15 cellular contexts compared by ENCODE assay signal in genomic region chr11:60931897-60932296, GRCh38. TPM values are rescaled to one million over a fixed set of nuclear protein-coding genes. Genes with fewer than 3 reads are reported as not detected.
DNase-seq lines count a peak whose midpoint lies in the region; ATAC-seq and TF ChIP-seq lines count a peak whose summit lies in the region.
"Had no signal": no experiment of that assay in that cellular context is flagged by ENCODE, and none has a peak within 500 bp of the region (broad histone marks: within the 10 kb centered on the region; RNA-seq: fewer than 3 reads in every experiment).

No MANE protein-coding gene starts in this region.

- no peak overlapping the region for H3K27ac ChIP-seq in BLaER1 treated with 17β-estradiol and CSF1 and Interleukin-3, amounts not matched to agents 10 nM and 100 nM
- H3K27ac ChIP-seq in Karpas-422 (ENCODE audit: low read length) (peak overlapping the region; percentile 97), psoas muscle (no peak overlapping the region)
- H3K27ac ChIP-seq: C4-2B had no signal

- no peaks in the 10 kb centered on the region for H3K4me1 Mint-ChIP-seq in effector memory CD8-positive, alpha-beta T cell (ENCODE audit: low read depth in 2 of 2)
- H3K4me1 Mint-ChIP-seq in activated naive CD4-positive, alpha-beta T cell treated with anti-CD3 and anti-CD28 coated beads for 36 hours (ENCODE audit: low read depth), result no peaks in the 10 kb centered on the region

- 90 to 91% (median 90%) methylated on average over 7 to 8 of the region's 8 CpGs for WGBS in psoas muscle, 3 donors

- H3K9me3 Mint-ChIP-seq in effector memory CD8-positive, alpha-beta T cell, result no peaks in the 10 kb centered on the region
- no peaks in the 10 kb centered on the region for H3K9me3 Mint-ChIP-seq in activated naive CD4-positive, alpha-beta T cell treated with anti-CD3 and anti-CD28 coated beads for 36 hours

- H2AFZ ChIP-seq in Karpas-422 (ENCODE audit: low read length), result peak overlapping the region; percentile 88; the same call in 1 of the 2 replicates

- H3K4me3 Mint-ChIP-seq in effector memory CD8-positive, alpha-beta T cell, result no peak overlapping the region
- H3K4me3 Mint-ChIP-seq in activated naive CD4-positive, alpha-beta T cell treated with anti-CD3 and anti-CD28 coated beads for 36 hours, result no peak overlapping the region

- intact Hi-C loops in psoas muscle (cut with DNase I), result no loop called here
- intact Hi-C loops in activated naive CD4-positive, alpha-beta T cell treated with anti-CD3 and anti-CD28 coated beads for 36 hours (cut with micrococcal nuclease), result no loop called here

- peaks cover 0 to 47% (median 13%) of the 10 kb centered on the region in 11 experiments; a peak in 10 of 22 replicates for H4K20me1 ChIP-seq in BLaER1 treated with 17β-estradiol and CSF1 and Interleukin-3, amounts not matched to agents 10 nM and 100 nM
- no peaks in the 10 kb centered on the region for H4K20me1 ChIP-seq in Karpas-422 (ENCODE audit: insufficient read depth, low read depth, low read length)

- peak; percentile 80 for DNase-seq in Karpas-422
- DNase-seq in effector memory CD8-positive, alpha-beta T cell, result no peak
- DNase-seq in psoas muscle, result peak; percentile 16 to 49
- DNase-seq in NK-92 treated with Interleukin-12 subunit alpha and Interleukin-12 subunit beta, amount 100 ng/mL, for 24 hours (lab: John Stamatoyannopoulos, UW), result no peak
- DNase-seq in kidney glomerular epithelial cell (lab: John Stamatoyannopoulos, UW), result no peak
- no peak for DNase-seq in activated CD8-positive, alpha-beta memory T cell treated with anti-CD3 and anti-CD28 coated beads for 24 hours
- DNase-seq in activated naive CD4-positive, alpha-beta T cell treated with anti-CD3 and anti-CD28 coated beads for 36 hours, result no peak
- DNase-seq: KG1, NCI-H1436, NCI-H2029, NCI-H524, SHP77 treated with DMSO at 0.1 percent for 48 hours had no signal

- H3K36me3 Mint-ChIP-seq in effector memory CD8-positive, alpha-beta T cell (ENCODE audit: insufficient read depth), result peaks cover 6% of the 10 kb centered on the region
- H3K36me3 Mint-ChIP-seq in activated naive CD4-positive, alpha-beta T cell treated with anti-CD3 and anti-CD28 coated beads for 36 hours (ENCODE audit: low read depth), result no peaks in the 10 kb centered on the region

- H3K36me3 ChIP-seq in BLaER1 treated with 17β-estradiol and CSF1 and Interleukin-3, amounts not matched to agents 10 nM and 100 nM, result peaks cover 0 to 19% (median 9%) of the 10 kb centered on the region in 11 experiments; a peak in 13 of 22 replicates
- no peaks in the 10 kb centered on the region for H3K36me3 ChIP-seq in Karpas-422 (ENCODE audit: insufficient read depth, low read length)
- H3K36me3 ChIP-seq in psoas muscle (ENCODE audit: insufficient read depth in 1 of 2, low read depth in 1 of 2), result no peaks in the 10 kb centered on the region

- H3K4me1 ChIP-seq in BLaER1 treated with 17β-estradiol and CSF1 and Interleukin-3, amounts not matched to agents 10 nM and 100 nM, result peaks cover 15 to 36% (median 27%) of the 10 kb centered on the region in 10 experiments; a peak in 19 of 20 replicates
- H3K4me1 ChIP-seq in Karpas-422 (ENCODE audit: low read length) (peaks cover 28% of the 10 kb centered on the region), psoas muscle (no peaks in the 10 kb centered on the region)

- H3K4me3 ChIP-seq in BLaER1 treated with 17β-estradiol and CSF1 and Interleukin-3, amounts not matched to agents 10 nM and 100 nM, result no peak overlapping the region
- H3K4me3 ChIP-seq in Karpas-422 (ENCODE audit: low read length), result peak overlapping the region; percentile 56
- no peak overlapping the region for H3K4me3 ChIP-seq in psoas muscle

- H3K9ac ChIP-seq in BLaER1 treated with 17β-estradiol and CSF1 and Interleukin-3, amounts not matched to agents 10 nM and 100 nM, result peak overlapping the region in 2 of 11 experiments; percentile 8 to 29; a peak in 1 of 22 replicates
- H3K9ac ChIP-seq in Karpas-422 (ENCODE audit: low read length), result peak overlapping the region; percentile 69

- no peaks in the 10 kb centered on the region for H3K9me2 ChIP-seq in Karpas-422 (replicated peaks; ENCODE audit: insufficient read depth, low read length)

- H3K79me2 ChIP-seq in Karpas-422 (ENCODE audit: low read length), result no peaks in the 10 kb centered on the region

- ATAC-seq in effector memory CD8-positive, alpha-beta T cell (replicated peaks), result peak; percentile 43
- ATAC-seq in psoas muscle, result no peak
- ATAC-seq: HCT116 had no signal

- H3K9me3 ChIP-seq in BLaER1 treated with 17β-estradiol and CSF1 and Interleukin-3, amounts not matched to agents 10 nM and 100 nM (replicated peaks in 1 of 11), result no peaks in the 10 kb centered on the region
- H3K9me3 ChIP-seq in Karpas-422 (ENCODE audit: low read length), result no peaks in the 10 kb centered on the region
- H3K9me3 ChIP-seq in psoas muscle, result no peaks in the 10 kb centered on the region

- H3K4me2 ChIP-seq in BLaER1 treated with 17β-estradiol and CSF1 and Interleukin-3, amounts not matched to agents 10 nM and 100 nM, result peak overlapping the region in 9 of 11 experiments; percentile 12 to 66 (median 53); a peak in 17 of 22 replicates
- H3K4me2 ChIP-seq in Karpas-422 (ENCODE audit: low read depth, low read length, poor library complexity, severe bottlenecking), result peak overlapping the region; percentile 79

- CTCF ChIA-PET in activated naive CD4-positive, alpha-beta T cell treated with anti-CD3 and anti-CD28 coated beads for 36 hours (lab: Charles Lee), result interaction anchor here (0.6 to 1.1 kb wide), 2 partner anchors 17 to 653 kb away, joined by 3 to 5 read pairs; no protein-coding TSS in a partner anchor

- H3K27me3 Mint-ChIP-seq in effector memory CD8-positive, alpha-beta T cell, result peaks cover 9 to 52% of the 10 kb centered on the region in 2 donors
- no peaks in the 10 kb centered on the region for H3K27me3 Mint-ChIP-seq in activated naive CD4-positive, alpha-beta T cell treated with anti-CD3 and anti-CD28 coated beads for 36 hours (ENCODE audit: low read depth)

- no peak for TF ChIP-seq CTCF in psoas muscle (IDR thresholded peaks at IDR 0.05)

- H3K27ac Mint-ChIP-seq in effector memory CD8-positive, alpha-beta T cell, result no peak overlapping the region
- H3K27ac Mint-ChIP-seq in activated naive CD4-positive, alpha-beta T cell treated with anti-CD3 and anti-CD28 coated beads for 36 hours, result no peak overlapping the region

- H3K27me3 ChIP-seq in BLaER1 treated with 17β-estradiol and CSF1 and Interleukin-3, amounts not matched to agents 10 nM and 100 nM, result peaks cover 0 to 10% (median 1%) of the 10 kb centered on the region in 11 experiments; a peak in 8 of 22 replicates
- H3K27me3 ChIP-seq in Karpas-422 (ENCODE audit: low read length) (no peaks in the 10 kb centered on the region), psoas muscle (ENCODE audit: insufficient read depth in 3 of 3, low read length in 2 of 3) (peaks cover 0 to 4% (median 0%) of the 10 kb centered on the region in 3 donors)

RNA-seq across cellular contexts. Expression of gene TMEM132A, which starts 7.6 kb away (rescaled TPM):
- total RNA-seq in Karpas-422 (2014; rRNA removed; shearing (Covaris generic); ENCODE audit: low replicate concordance), result 1.6 and 5.2 TPM in 2 replicates
- total RNA-seq in psoas muscle, result 1 to 10 TPM; 3.3 to 7.7 (median 6.1) TPM
- 1 to 10 TPM; 2.0 to 3.7 (median 2.6) TPM for polyA plus RNA-seq in psoas muscle
- 1 to 10 TPM; 1.2 to 2.3 TPM for total RNA-seq in activated naive CD4-positive, alpha-beta T cell treated with anti-CD3 and anti-CD28 coated beads for 36 hours

RNA-seq across cellular contexts. Expression of gene TMEM109, which starts 17.9 kb away (rescaled TPM):
- 42.3 and 44.4 TPM in 2 replicates for total RNA-seq in Karpas-422 (2014; rRNA removed; shearing (Covaris generic); ENCODE audit: low replicate concordance)
- total RNA-seq in psoas muscle, result 10 to 100 TPM; 70.2 to 73.4 (median 71.5) TPM
- 100 to 1,000 TPM in 1 of 3 donors, 10 to 100 TPM in 2; 69.2 to 130 (median 78.1) TPM for polyA plus RNA-seq in psoas muscle
- 100 to 1,000 TPM in 1 of 2 experiments, 10 to 100 TPM in 1; 94.0 to 103 TPM for total RNA-seq in activated naive CD4-positive, alpha-beta T cell treated with anti-CD3 and anti-CD28 coated beads for 36 hours

RNA-seq across cellular contexts. Expression of gene SLC15A3, which starts 20.1 kb away (rescaled TPM):
- 49.5 and 64.7 TPM in 2 replicates for total RNA-seq in Karpas-422 (2014; rRNA removed; shearing (Covaris generic); ENCODE audit: low replicate concordance)
- 10 to 100 TPM in 1 of 4 donors, 1 to 10 TPM in 3; 7.2 to 14.6 (median 8.6) TPM for total RNA-seq in psoas muscle
- polyA plus RNA-seq in psoas muscle, result 10 to 100 TPM in 1 of 3 donors, 1 to 10 TPM in 2; 7.8 to 10.3 (median 8.2) TPM
- 1 to 10 TPM; 5.6 to 5.8 TPM for total RNA-seq in activated naive CD4-positive, alpha-beta T cell treated with anti-CD3 and anti-CD28 coated beads for 36 hours

RNA-seq across cellular contexts. Expression of gene PRPF19, which starts 25.5 kb away (rescaled TPM):
- total RNA-seq in Karpas-422 (2014; rRNA removed; shearing (Covaris generic); ENCODE audit: low replicate concordance), result 87.2 and 109 TPM in 2 replicates
- 10 to 100 TPM; 45.7 to 71.7 (median 63.0) TPM for total RNA-seq in psoas muscle
- 100 to 1,000 TPM in 1 of 3 donors, 10 to 100 TPM in 2; 56.9 to 109 (median 67.4) TPM for polyA plus RNA-seq in psoas muscle
- total RNA-seq in activated naive CD4-positive, alpha-beta T cell treated with anti-CD3 and anti-CD28 coated beads for 36 hours, result 100 to 1,000 TPM; 108 to 119 TPM

RNA-seq across cellular contexts. Expression of gene CD6, which starts 39.6 kb away (rescaled TPM):
- not detected in 2 replicates for total RNA-seq in Karpas-422 (2014; rRNA removed; shearing (Covaris generic); ENCODE audit: low replicate concordance)
- under 1 TPM; 0.43 to 0.74 (median 0.49) TPM for total RNA-seq in psoas muscle
- polyA plus RNA-seq in psoas muscle, result under 1 TPM; 0.05 to 0.34 (median 0.05) TPM
- 100 to 1,000 TPM; 227 to 234 TPM for total RNA-seq in activated naive CD4-positive, alpha-beta T cell treated with anti-CD3 and anti-CD28 coated beads for 36 hours

Comparison
In these comparisons a context has a peak if more than half of its experiments do, and no peak if none do; other contexts are left out.
1. DNase-seq: peak in Karpas-422 (single experiment) and psoas muscle (2 of 2); none in effector memory CD8-positive, alpha-beta T cell (0 of 3), NK-92 treated with Interleukin-12 subunit alpha and Interleukin-12 subunit beta, amount 100 ng/mL, for 24 hours (single experiment), kidney glomerular epithelial cell (single experiment), activated CD8-positive, alpha-beta memory T cell treated with anti-CD3 and anti-CD28 coated beads for 24 hours (single experiment) and activated naive CD4-positive, alpha-beta T cell treated with anti-CD3 and anti-CD28 coated beads for 36 hours (single experiment).